ENCODE assay signal across 9 cellular contexts in the genomic region with DNA sequence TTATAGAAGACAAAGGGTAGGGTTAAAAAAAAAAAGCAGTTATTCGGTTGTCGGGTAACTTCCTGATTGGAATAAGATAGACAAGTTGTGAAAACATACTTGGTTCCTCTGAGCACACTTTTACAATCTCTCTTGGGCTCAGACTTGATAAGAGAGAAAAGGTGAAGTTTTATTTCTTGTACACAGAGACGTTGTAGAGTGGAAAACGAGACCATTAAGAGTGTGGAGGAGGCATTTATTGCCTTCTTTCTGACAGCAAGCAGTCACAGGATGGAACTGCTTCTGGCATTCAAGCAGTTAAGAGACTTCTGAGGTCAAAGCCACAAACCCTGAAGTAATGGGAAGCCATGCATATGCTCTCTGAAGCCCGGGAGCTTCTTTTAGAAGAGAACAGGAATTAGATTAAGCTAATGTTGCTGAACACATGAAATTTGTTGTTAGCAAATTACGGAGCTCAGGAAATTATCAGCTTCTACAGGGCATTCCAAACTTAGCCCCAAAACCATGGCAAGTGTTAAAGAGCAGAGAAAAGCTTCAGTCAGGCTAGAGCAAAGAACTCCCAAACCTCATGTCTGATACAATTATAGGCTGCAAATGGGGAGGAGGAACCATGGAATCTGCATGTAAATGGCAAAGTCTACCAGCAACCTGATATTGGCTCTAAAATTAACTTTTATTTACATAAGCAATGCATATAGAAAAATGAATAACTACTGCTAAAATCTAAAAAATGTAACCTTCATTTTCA. TPM values are rescaled to one million over a fixed set of nuclear protein-coding genes. Genes with fewer than 3 reads are reported as not detected.
A peak's percentile ranks its signal among the peaks of the same experiment; 100 is the strongest.
DNase-seq lines count a peak whose midpoint lies in the region; ATAC-seq and TF ChIP-seq lines count a peak whose summit lies in the region.
"Had no signal": no experiment of that assay in that cellular context is flagged by ENCODE, and none has a peak within 500 bp of the region (broad histone marks: within the 10 kb centered on the region; RNA-seq: fewer than 3 reads in every experiment).

No MANE protein-coding gene starts in this region.

- H3K27me3 Mint-ChIP-seq in GM23338 (ENCODE audit: insufficient read depth, low read depth, poor library complexity) = peaks cover 3% of the 10 kb centered on the region

- no peaks in the 10 kb centered on the region for H3K9me3 Mint-ChIP-seq in GM23338

- H3F3A ChIP-seq in GM23338 (replicated peaks; ENCODE audit: low read depth) = no peaks in the 10 kb centered on the region

- H3K27ac Mint-ChIP-seq in GM23338 = no peak overlapping the region

- H3K4me1 ChIP-seq in GM23338 (ENCODE audit: insufficient read depth) (peaks cover 12% of the 10 kb centered on the region), OCI-LY7 (ENCODE audit: insufficient read depth, low read length, poor library complexity, severe bottlenecking) (peaks cover 4% of the 10 kb centered on the region), gastroesophageal sphincter (peaks cover 0 to 8% (median 0%) of the 10 kb centered on the region in 3 donors)

- peaks cover 28% of the 10 kb centered on the region for H3K4me1 Mint-ChIP-seq in GM23338

- TF ChIP-seq CTCF in GM23338 (conservative IDR thresholded peaks at IDR 0.05; ENCODE audit: low read depth in 2 of 2) (no peak), OCI-LY7 (conservative IDR thresholded peaks at IDR 0.05; ENCODE audit: low read length) (no peak), gastroesophageal sphincter (IDR thresholded peaks at IDR 0.05) (no peak)

- H3K4me2 ChIP-seq in GM23338 (no peak overlapping the region), OCI-LY7 (ENCODE audit: low read length) (no peak overlapping the region)

- H3K36me3 ChIP-seq in GM23338 (ENCODE audit: insufficient read depth) (no peaks in the 10 kb centered on the region), OCI-LY7 (ENCODE audit: insufficient read depth, low read length) (no peaks in the 10 kb centered on the region), gastroesophageal sphincter (no peaks in the 10 kb centered on the region)

- no peak for TF ChIP-seq EP300 in gastroesophageal sphincter (IDR thresholded peaks at IDR 0.05)

- H3K9me3 ChIP-seq in OCI-LY7 (ENCODE audit: low read length) (no peaks in the 10 kb centered on the region), gastroesophageal sphincter (no peaks in the 10 kb centered on the region)

- no peak overlapping the region for H3K4me3 Mint-ChIP-seq in GM23338

- BruUV-seq in OCI-LY7 (replicated peaks; lab: Mats Ljungman, UMichigan) = no TSS peak

- H4K20me1 ChIP-seq in GM23338 (replicated peaks; ENCODE audit: insufficient read depth) (no peaks in the 10 kb centered on the region), OCI-LY7 (ENCODE audit: insufficient read depth, low read length) (no peaks in the 10 kb centered on the region)

- H3K27ac ChIP-seq in GM23338 (ENCODE audit: low read depth) (no peak overlapping the region), OCI-LY7 (ENCODE audit: low read depth, low read length, poor library complexity, severe bottlenecking) (no peak overlapping the region), gastroesophageal sphincter (peak overlapping the region in 1 of 4 donors; percentile 0)

- H3K9me2 ChIP-seq in GM23338 (ENCODE audit: insufficient read depth) = no peaks in the 10 kb centered on the region
- H3K9me2 ChIP-seq in OCI-LY7 (ENCODE audit: insufficient read depth, low read length) = no peaks in the 10 kb centered on the region

- peak; percentile 18 for DNase-seq in GM23338 (ENCODE audit: low spot score)
- no peak for DNase-seq in OCI-LY7 (ENCODE audit: low spot score)
- peak; percentile 51 for DNase-seq in dermis blood vessel endothelial cell
- DNase-seq in sciatic nerve (ENCODE audit: low spot score) = no peak
- DNase-seq in NCI-H748 treated with DMSO at 0.1 percent for 48 hours (lab: John Stamatoyannopoulos, UW) = no peak
- DNase-seq in posterior vena cava (ENCODE audit: low spot score) = no peak
- DNase-seq: amygdala, NCI-H2107 had no signal

- CTCF ChIA-PET in OCI-LY7 (lab: Charles Lee; ENCODE audit: unreplicated experiment) = interaction anchor here (0.5 kb wide), 1 partner anchor 22 kb away, joined by 3 read pairs; no protein-coding TSS in a partner anchor

- intact Hi-C loops in OCI-LY7 (cut with micrococcal nuclease; ENCODE audit: unreplicated experiment) = no loop called here
- intact Hi-C loops in sciatic nerve (cut with DNase I) = no loop called here
- intact Hi-C loops in posterior vena cava (cut with DNase I) = no loop called here

- H3K36me3 Mint-ChIP-seq in GM23338 (ENCODE audit: low read depth) = no peaks in the 10 kb centered on the region

- POLR2A ChIA-PET in OCI-LY7 (lab: Charles Lee) = no interaction called here

- peak overlapping the region; percentile 11; the same call in 1 of the 2 replicates for H2AFZ ChIP-seq in GM23338
- H2AFZ ChIP-seq in OCI-LY7 (ENCODE audit: low read length) = peak overlapping the region; percentile 39; the same call in 1 of the 2 replicates

- WGBS in gastroesophageal sphincter (ENCODE audit: low coverage in 1 of 2), 2 donors = 19 to 32% methylated on average over 6 of the region's 6 CpGs

- H3K27me3 ChIP-seq in GM23338 (ENCODE audit: insufficient read depth) = no peaks in the 10 kb centered on the region
- H3K27me3 ChIP-seq in gastroesophageal sphincter = no peaks in the 10 kb centered on the region

- H3K79me2 ChIP-seq in GM23338 (replicated peaks; ENCODE audit: insufficient read depth) (no peaks in the 10 kb centered on the region), OCI-LY7 (ENCODE audit: insufficient read depth, low read depth, low read length) (no peaks in the 10 kb centered on the region)

- TF ChIP-seq POLR2A in gastroesophageal sphincter (IDR thresholded peaks at IDR 0.05) = no peak

- ATAC-seq in GM23338 (peak; percentile 43; the same call in 2 of the 3 replicates), sciatic nerve (peak; percentile 13), gastroesophageal sphincter (no peak)

- no peak overlapping the region for H3K4me3 ChIP-seq in GM23338
- no peak overlapping the region for H3K4me3 ChIP-seq in OCI-LY7 (ENCODE audit: low read depth, low read length, poor library complexity, severe bottlenecking)
- H3K4me3 ChIP-seq in gastroesophageal sphincter = no peak overlapping the region

TF ChIP-seq in GM23338, 12 proteins besides CTCF, POLR2A, EP300 and RAD21:
- no peak for TF ChIP-seq EZH2 (IDR thresholded peaks at IDR 0.05; ENCODE audit: low read depth, unreplicated experiment)
- no peak for TF ChIP-seq JUNB (IDR thresholded peaks at IDR 0.05; ENCODE audit: unreplicated experiment)
- no peak for TF ChIP-seq ZNF331 (CRISPR knock-in tag; IDR thresholded peaks at IDR 0.05; ENCODE audit: low read depth)
- TF ChIP-seq ZNF114 (CRISPR knock-in tag; IDR thresholded peaks at IDR 0.05) = no peak
- TF ChIP-seq STAT1 (IDR thresholded peaks at IDR 0.05; ENCODE audit: unreplicated experiment) = no peak
- no peak for TF ChIP-seq EZH2phosphoT487 (IDR thresholded peaks at IDR 0.05; ENCODE audit: unreplicated experiment)

RNA-seq across cellular contexts. Expression of a gene that starts 26.0 kb away (rescaled TPM):
- 4.1 and 5.2 TPM in 2 replicates for total RNA-seq in GM23338 (2014; rRNA removed; shearing (Covaris generic))
- polyA plus RNA-seq in GM23338 (2016; fragmentation: Nextera tagmentation; extraction: Ambion mirVana) = 2.6 and 2.7 TPM in 2 replicates
- 0.41 and 1.1 TPM in 2 replicates for total RNA-seq in OCI-LY7 (2014; rRNA removed; shearing (Covaris generic))
- 0.13 TPM in 1 of 2 replicates, not detected in the other for total RNA-seq in OCI-LY7 (2022)
- 311 and 394 TPM in 2 replicates for total RNA-seq in dermis blood vessel endothelial cell
- total RNA-seq in sciatic nerve = 64.7 TPM
- 10 to 100 TPM; 39.7 to 62.3 TPM for total RNA-seq in posterior vena cava
- 10 to 100 TPM; 13.9 to 73.6 (median 47.8) TPM for total RNA-seq in gastroesophageal sphincter

Comparison
In these comparisons a context has a peak if more than half of its experiments do, and no peak if none do; other contexts are left out.
1. DNase-seq: peak in GM23338 (single experiment) and dermis blood vessel endothelial cell (single experiment); none in OCI-LY7 (single experiment), sciatic nerve (single experiment), NCI-H748 treated with DMSO at 0.1 percent for 48 hours (single experiment) and posterior vena cava (single experiment).